ENCODE assay signal across 26 cellular contexts in genomic region chr10:107687702-107688101, GRCh38.
A peak's percentile ranks its signal among the peaks of the same experiment; 100 is the strongest.
DNase-seq lines count a peak whose midpoint lies in the region; ATAC-seq and TF ChIP-seq lines count a peak whose summit lies in the region.
"Had no signal": no experiment of that assay in that cellular context is flagged by ENCODE, and none has a peak within 500 bp of the region (broad histone marks: within the 10 kb centered on the region; RNA-seq: fewer than 3 reads in every experiment).

No MANE protein-coding gene starts in this region.

- POLR2A ChIA-PET in activated CD4-positive, alpha-beta memory T cell treated with anti-CD3 and anti-CD28 coated beads, Interleukin-2, amount 10 ng/mL, durations not matched to agents 7 days and 5 days (lab: Charles Lee), result no interaction called here

- DNase-seq in HL-60 (ENCODE audit: low read depth in 1 of 2, low spot score in 1 of 2) (peak; percentile 64 to 76), NOMO-1 treated with dmso at 0.1 percent for 144 hours (lab: John Stamatoyannopoulos, UW; ENCODE audit: unreplicated experiment) (peak; percentile 58), renal cortical epithelial cell (ENCODE audit: low read depth) (peak; percentile 48)
- DNase-seq in activated CD4-positive, CD25-positive, alpha-beta regulatory T cell treated with anti-CD3 and anti-CD28 coated beads, Interleukin-2, amount 50 U/mL, for 72 hours, result no peak
- no peak for DNase-seq in activated CD4-positive, alpha-beta memory T cell treated with anti-CD3 and anti-CD28 coated beads, Interleukin-2, amount 10 ng/mL, durations not matched to agents 7 days and 5 days
- DNase-seq: activated CD4-positive, alpha-beta T cell treated with anti-CD3 and anti-CD28 coated beads, Interleukin-2, amount 50 U/mL, for 1 hour; activated CD8-positive, alpha-beta memory T cell treated with anti-CD3 and anti-CD28 coated beads, Interleukin-2, amount 50 U/mL, for 4 hours; CD8-positive, alpha-beta T cell; erythroblast; gastrocnemius medialis; islet precursor cell; NCI-H1694 treated with DMSO at 0.1 percent for 48 hours; SJCRH30; stimulated activated naive B cell treated with anti-CD40 and anti-IgM and Interleukin-4, amounts not matched to agents 10 μg/mL and 1 μg/mL and 100 μg/mL, for 72 hours; T-helper 2 cell; testis; WERI-Rb-1 had no signal

- intact Hi-C loops in dendritic cell treated with granulocyte-macrophage colony-stimulating factor and Interleukin-4, amounts not matched to agents 40 ng/mL and 50 ng/mL, for 4 days (cut with micrococcal nuclease), result loop anchor here (10.0 kb wide), 1 partner anchor 853 kb away; no protein-coding TSS in a partner anchor

- TF ChIP-seq CTCF in HL-60 (IDR thresholded peaks at IDR 0.05; ENCODE audit: insufficient read depth, low read length), result no peak

- peak overlapping the region; percentile 25 for H3K27ac Mint-ChIP-seq in dendritic cell treated with granulocyte-macrophage colony-stimulating factor and Interleukin-4, amounts not matched to agents 40 ng/mL and 50 ng/mL, for 4 days
- no peak overlapping the region for H3K27ac Mint-ChIP-seq in activated CD4-positive, alpha-beta memory T cell treated with anti-CD3 and anti-CD28 coated beads, Interleukin-2, amount 10 ng/mL, durations not matched to agents 7 days and 5 days
- H3K27ac Mint-ChIP-seq: activated naive CD8-positive, alpha-beta T cell; activated T-helper 17 cell treated with anti-CD3 and anti-CD28 coated beads, Interleukin-2, amount 50 U/mL, for 72 hours; CD8-positive, alpha-beta T cell; stimulated activated naive B cell treated with anti-CD40 and anti-IgM and Interleukin-4, amounts not matched to agents 10 μg/mL and 1 μg/mL and 100 μg/mL, for 72 hours had no signal

- H3K27ac ChIP-seq in HL-60 (replicated peaks), result peak overlapping the region; percentile 89
- H3K27ac ChIP-seq: gastrocnemius medialis, SJCRH30, testis, vagina, WERI-Rb-1 had no signal

- H3K27me3 Mint-ChIP-seq in dendritic cell treated with granulocyte-macrophage colony-stimulating factor and Interleukin-4, amounts not matched to agents 40 ng/mL and 50 ng/mL, for 4 days, result no peaks in the 10 kb centered on the region
- H3K27me3 Mint-ChIP-seq in activated CD4-positive, alpha-beta memory T cell treated with anti-CD3 and anti-CD28 coated beads, Interleukin-2, amount 10 ng/mL, durations not matched to agents 7 days and 5 days, result no peaks in the 10 kb centered on the region
- H3K27me3 Mint-ChIP-seq: activated naive CD8-positive, alpha-beta T cell; activated T-helper 17 cell treated with anti-CD3 and anti-CD28 coated beads, Interleukin-2, amount 50 U/mL, for 72 hours; stimulated activated naive B cell treated with anti-CD40 and anti-IgM and Interleukin-4, amounts not matched to agents 10 μg/mL and 1 μg/mL and 100 μg/mL, for 72 hours had no signal

- H3K9me3 Mint-ChIP-seq in dendritic cell treated with granulocyte-macrophage colony-stimulating factor and Interleukin-4, amounts not matched to agents 40 ng/mL and 50 ng/mL, for 4 days, result no peaks in the 10 kb centered on the region
- peaks cover 15% of the 10 kb centered on the region for H3K9me3 Mint-ChIP-seq in activated CD4-positive, alpha-beta memory T cell treated with anti-CD3 and anti-CD28 coated beads, Interleukin-2, amount 10 ng/mL, durations not matched to agents 7 days and 5 days

- H3K4me1 Mint-ChIP-seq in dendritic cell treated with granulocyte-macrophage colony-stimulating factor and Interleukin-4, amounts not matched to agents 40 ng/mL and 50 ng/mL, for 4 days (ENCODE audit: low read depth), result peaks cover 56% of the 10 kb centered on the region
- no peaks in the 10 kb centered on the region for H3K4me1 Mint-ChIP-seq in activated CD4-positive, alpha-beta memory T cell treated with anti-CD3 and anti-CD28 coated beads, Interleukin-2, amount 10 ng/mL, durations not matched to agents 7 days and 5 days
- H3K4me1 Mint-ChIP-seq: activated T-helper 17 cell treated with anti-CD3 and anti-CD28 coated beads, Interleukin-2, amount 50 U/mL, for 72 hours had no signal

- H3K4me3 ChIP-seq in HL-60 (replicated peaks; ENCODE audit: insufficient read depth, low read length), result no peak overlapping the region
- H3K4me3 ChIP-seq: gastrocnemius medialis, GM12878, lung, SJCRH30, smooth muscle cell, testis, vagina had no signal

- no peaks in the 10 kb centered on the region for H3K27me3 ChIP-seq in HL-60 (ENCODE audit: insufficient read depth, poor library complexity, severe bottlenecking)
- H3K27me3 ChIP-seq: gastrocnemius medialis, SJCRH30, testis, vagina had no signal

- CTCF ChIA-PET in activated CD4-positive, alpha-beta memory T cell treated with anti-CD3 and anti-CD28 coated beads, Interleukin-2, amount 10 ng/mL, durations not matched to agents 7 days and 5 days (lab: Charles Lee), result no interaction called here

- no peaks in the 10 kb centered on the region for H3K36me3 Mint-ChIP-seq in dendritic cell treated with granulocyte-macrophage colony-stimulating factor and Interleukin-4, amounts not matched to agents 40 ng/mL and 50 ng/mL, for 4 days (ENCODE audit: low read depth)
- H3K36me3 Mint-ChIP-seq in activated CD4-positive, alpha-beta memory T cell treated with anti-CD3 and anti-CD28 coated beads, Interleukin-2, amount 10 ng/mL, durations not matched to agents 7 days and 5 days (ENCODE audit: low read depth), result no peaks in the 10 kb centered on the region
- H3K36me3 Mint-ChIP-seq: activated naive CD8-positive, alpha-beta T cell; CD8-positive, alpha-beta T cell; stimulated activated naive B cell treated with anti-CD40 and anti-IgM and Interleukin-4, amounts not matched to agents 10 μg/mL and 1 μg/mL and 100 μg/mL, for 72 hours had no signal

- H3K4me3 Mint-ChIP-seq in dendritic cell treated with granulocyte-macrophage colony-stimulating factor and Interleukin-4, amounts not matched to agents 40 ng/mL and 50 ng/mL, for 4 days, result no peak overlapping the region
- no peak overlapping the region for H3K4me3 Mint-ChIP-seq in activated CD4-positive, alpha-beta memory T cell treated with anti-CD3 and anti-CD28 coated beads, Interleukin-2, amount 10 ng/mL, durations not matched to agents 7 days and 5 days
- H3K4me3 Mint-ChIP-seq: activated naive CD8-positive, alpha-beta T cell; activated T-helper 17 cell treated with anti-CD3 and anti-CD28 coated beads, Interleukin-2, amount 50 U/mL, for 72 hours; CD8-positive, alpha-beta T cell; stimulated activated naive B cell treated with anti-CD40 and anti-IgM and Interleukin-4, amounts not matched to agents 10 μg/mL and 1 μg/mL and 100 μg/mL, for 72 hours had no signal

- no peak for ATAC-seq in GM18907 (IDR thresholded peaks at IDR 0.05; ENCODE audit: unreplicated experiment)
- ATAC-seq: activated T-helper 17 cell treated with anti-CD3 and anti-CD28 coated beads, Interleukin-2, amount 50 U/mL, for 72 hours; CD8-positive, alpha-beta T cell; gastrocnemius medialis; GM12878; HepG2; stimulated activated naive B cell treated with anti-CD40 and anti-IgM and Interleukin-4, amounts not matched to agents 10 μg/mL and 1 μg/mL and 100 μg/mL, for 72 hours had no signal

Comparison
In these comparisons a context has a peak if more than half of its experiments do, and no peak if none do; other contexts are left out.
1. DNase-seq: peak in HL-60 (2 of 2), NOMO-1 treated with dmso at 0.1 percent for 144 hours (single experiment) and renal cortical epithelial cell (single experiment); none in activated CD4-positive, CD25-positive, alpha-beta regulatory T cell treated with anti-CD3 and anti-CD28 coated beads, Interleukin-2, amount 50 U/mL, for 72 hours (single experiment) and activated CD4-positive, alpha-beta memory T cell treated with anti-CD3 and anti-CD28 coated beads, Interleukin-2, amount 10 ng/mL, durations not matched to agents 7 days and 5 days (single experiment).